10 cellular contexts compared by ENCODE assay signal in genomic region chr3:52049503-52049902, GRCh38. TPM values are rescaled to one million over a fixed set of nuclear protein-coding genes. Genes with fewer than 3 reads are reported as not detected.
DNase-seq lines count a peak whose midpoint lies in the region; ATAC-seq and TF ChIP-seq lines count a peak whose summit lies in the region.
"Had no signal": no experiment of that assay in that cellular context is flagged by ENCODE, and none has a peak within 500 bp of the region (broad histone marks: within the 10 kb centered on the region; RNA-seq: fewer than 3 reads in every experiment).

No MANE protein-coding gene starts in this region.

- 75 to 78% methylated on average over 2 of the region's 2 CpGs for WGBS in GM23248 (ENCODE audit: low coverage in 1 of 2, low lambda C conversion rate in 2 of 2, missing lambda C conversion rate in 2 of 2), 2 experiments
- 81% methylated on average over 2 of the region's 2 CpGs for WGBS in mammary epithelial cell (ENCODE audit: low coverage, missing lambda C conversion rate)

- dilution Hi-C loops in mammary epithelial cell (cut with HindIII; ENCODE audit: low sequenced_read_pairs): loop anchor here (5.0 kb wide), 4 partner anchors 43 to 98 kb away; no protein-coding TSS in a partner anchor

- H3K4me1 Mint-ChIP-seq in CD14-positive monocyte: peaks cover 37% of the 10 kb centered on the region
- peaks cover 27 to 40% of the 10 kb centered on the region in 2 donors for H3K4me1 Mint-ChIP-seq in natural killer cell treated with Interleukin-12 subunit alpha and Interleukin-12 subunit beta and Interleukin-15 and Interleukin-18, amount 100 ng/mL, for 72 hours (ENCODE audit: low read depth in 2 of 2)

- H3K27ac ChIP-seq in GM23248: no peak overlapping the region
- peak overlapping the region; percentile 35 for H3K27ac ChIP-seq in mammary epithelial cell (ENCODE audit: insufficient read depth, low read depth, low read length)

- peaks cover 47 to 66% of the 10 kb centered on the region in 2 donors for H3K36me3 Mint-ChIP-seq in CD14-positive monocyte
- H3K36me3 Mint-ChIP-seq in natural killer cell treated with Interleukin-12 subunit alpha and Interleukin-12 subunit beta and Interleukin-15 and Interleukin-18, amount 100 ng/mL, for 72 hours: no peaks in the 10 kb centered on the region

- no peak for TF ChIP-seq CTCF in CD14-positive monocyte (IDR thresholded peaks at IDR 0.05)
- no peak for TF ChIP-seq CTCF in mammary epithelial cell (conservative IDR thresholded peaks at IDR 0.05 in 1 of 2, IDR thresholded peaks at IDR 0.05 in 1 of 2; ENCODE audit: extremely low read depth in 1 of 2, insufficient read depth in 1 of 2, low read depth in 1 of 2, low read length in 2 of 2)

- H3K9me2 ChIP-seq in GM23248 (ENCODE audit: insufficient read depth): no peaks in the 10 kb centered on the region

- no peak overlapping the region for H3K4me2 ChIP-seq in GM23248 (ENCODE audit: unreplicated experiment)
- H3K4me2 ChIP-seq in mammary epithelial cell (ENCODE audit: insufficient read depth, low read depth, low read length): peak overlapping the region; percentile 41

- TF ChIP-seq POLR2A in GM18505 (IDR thresholded peaks at IDR 0.05; ENCODE audit: borderline replicate concordance, extremely low read depth, insufficient read depth, insufficient read length): no peak

- intact Hi-C loops in CD14-positive monocyte (cut with micrococcal nuclease) (no loop called here), mammary epithelial cell (cut with micrococcal nuclease) (loop anchor here (5.0 kb wide), 2 partner anchors 168 to 188 kb away; partner anchors contain the start of gene TWF2)

- H3K36me3 ChIP-seq in GM23248 (ENCODE audit: low read depth) (peaks cover 14% of the 10 kb centered on the region; the same call in 1 of the 2 replicates), mammary epithelial cell (ENCODE audit: insufficient read depth, low read length) (peaks cover 40% of the 10 kb centered on the region)

- no peak overlapping the region for H3K4me3 Mint-ChIP-seq in CD14-positive monocyte
- H3K4me3 Mint-ChIP-seq in natural killer cell treated with Interleukin-12 subunit alpha and Interleukin-12 subunit beta and Interleukin-15 and Interleukin-18, amount 100 ng/mL, for 72 hours: no peak overlapping the region

- no peak overlapping the region for H3K4me3 ChIP-seq in GM23248
- H3K4me3 ChIP-seq in mammary epithelial cell (replicated peaks in 1 of 3; ENCODE audit: insufficient read depth in 1 of 3, low read depth in 2 of 3, low read length in 3 of 3): no peak overlapping the region

- H3K79me2 ChIP-seq in GM23248 (ENCODE audit: insufficient read depth) (peaks cover 48% of the 10 kb centered on the region), mammary epithelial cell (ENCODE audit: insufficient read depth, low read length) (peaks cover 61% of the 10 kb centered on the region)

- H3K27me3 Mint-ChIP-seq in CD14-positive monocyte (ENCODE audit: low read depth in 3 of 3): peaks cover 0 to 3% (median 1%) of the 10 kb centered on the region in 3 donors
- H3K27me3 Mint-ChIP-seq in natural killer cell treated with Interleukin-12 subunit alpha and Interleukin-12 subunit beta and Interleukin-15 and Interleukin-18, amount 100 ng/mL, for 72 hours: no peaks in the 10 kb centered on the region

- no peaks in the 10 kb centered on the region for H4K20me1 ChIP-seq in GM23248 (ENCODE audit: insufficient read depth)
- H4K20me1 ChIP-seq in mammary epithelial cell (ENCODE audit: insufficient read depth, low read length): no peaks in the 10 kb centered on the region

- H3K27me3 ChIP-seq in GM23248 (replicated peaks; ENCODE audit: insufficient read depth) (no peaks in the 10 kb centered on the region), mammary epithelial cell (ENCODE audit: insufficient read depth, low read length) (no peaks in the 10 kb centered on the region)

- DNase-seq in CD14-positive monocyte (ENCODE audit: low spot score) (no peak), GM23248 (no peak), mammary epithelial cell (no peak), DMS53 treated with DMSO at 0.1 percent for 48 hours (lab: John Stamatoyannopoulos, UW; ENCODE audit: unreplicated experiment) (no peak), SW 1271 (lab: John Stamatoyannopoulos, UW) (no peak)
- DNase-seq in natural killer cell treated with Interleukin-12 subunit alpha and Interleukin-12 subunit beta and Interleukin-15 and Interleukin-18, amount 100 ng/mL, for 72 hours (ENCODE audit: low spot score): no peak
- DNase-seq: activated CD4-positive, alpha-beta T cell treated with anti-CD3 and anti-CD28 coated beads for 4 hours; NCI-H2029 treated with DMSO at 0.1 percent for 48 hours; NCI-H748 treated with DMSO at 0.1 percent for 48 hours had no signal

- no peaks in the 10 kb centered on the region for H3K9me3 ChIP-seq in GM23248 (ENCODE audit: low read depth)
- H3K9me3 ChIP-seq in mammary epithelial cell (replicated peaks; ENCODE audit: insufficient read depth, low read length): no peaks in the 10 kb centered on the region

- H2AFZ ChIP-seq in GM23248: no peak overlapping the region
- H2AFZ ChIP-seq in mammary epithelial cell (ENCODE audit: low read depth, low read length): no peak overlapping the region

- peaks cover 53% of the 10 kb centered on the region for H3K4me1 ChIP-seq in GM23248 (ENCODE audit: insufficient read depth)
- peaks cover 81% of the 10 kb centered on the region for H3K4me1 ChIP-seq in mammary epithelial cell (ENCODE audit: insufficient read depth, low read length)

- H3K9ac ChIP-seq in GM23248 (peak overlapping the region; percentile 10; the same call in 1 of the 2 replicates), mammary epithelial cell (ENCODE audit: insufficient read depth, low read length) (no peak overlapping the region)

- in situ Hi-C loops in GM23248 (cut with MboI) (no loop called here), mammary epithelial cell (cut with MboI; ENCODE audit: low sequenced_read_pairs in 2 of 2) (loop anchor here in 1 of 2 donors (5.0 kb wide), 2 partner anchors 47 to 107 kb away; partner anchors contain the start of genes PARP3 and RRP9)

- H3K9me3 Mint-ChIP-seq in CD14-positive monocyte: no peaks in the 10 kb centered on the region
- H3K9me3 Mint-ChIP-seq in natural killer cell treated with Interleukin-12 subunit alpha and Interleukin-12 subunit beta and Interleukin-15 and Interleukin-18, amount 100 ng/mL, for 72 hours: no peaks in the 10 kb centered on the region

- BruUV-seq in mammary epithelial cell (replicated peaks; lab: Mats Ljungman, UMichigan): no TSS peak

- H3F3A ChIP-seq in GM23248 (ENCODE audit: insufficient read depth): peaks cover 34% of the 10 kb centered on the region

- peak overlapping the region in 6 of 7 donors; percentile 33 to 82 (median 48) for H3K27ac Mint-ChIP-seq in CD14-positive monocyte
- peak overlapping the region; percentile 62 to 99 for H3K27ac Mint-ChIP-seq in natural killer cell treated with Interleukin-12 subunit alpha and Interleukin-12 subunit beta and Interleukin-15 and Interleukin-18, amount 100 ng/mL, for 72 hours

- no peak for ATAC-seq in natural killer cell treated with Interleukin-12 subunit alpha and Interleukin-12 subunit beta and Interleukin-15 and Interleukin-18, amount 100 ng/mL, for 72 hours
- ATAC-seq in GM18505 (IDR thresholded peaks at IDR 0.05; ENCODE audit: unreplicated experiment): no peak

- CTCF ChIA-PET in mammary epithelial cell (lab: Charles Lee; ENCODE audit: low non-redundant PET): no interaction called here

RNA-seq across cellular contexts. Expression of gene DUSP7, which starts 6.9 kb away (rescaled TPM):
- polyA plus RNA-seq in CD14-positive monocyte: 1 to 10 TPM; 2.8 to 3.9 TPM
- 12.4 and 17.7 TPM in 2 replicates for total RNA-seq in GM23248 (2014; rRNA removed; shearing (Covaris generic))
- 5.1 and 5.8 TPM in 2 replicates for polyA plus RNA-seq in GM23248 (2016; fragmentation: Nextera tagmentation; extraction: Ambion mirVana)
- total RNA-seq in mammary epithelial cell: 100 to 1,000 TPM in 1 of 2 donors, 10 to 100 TPM in 1; 64.7 to 167 TPM
- 212 TPM for polyA plus RNA-seq in mammary epithelial cell
- polyA minus RNA-seq in mammary epithelial cell: 293 TPM
- 10 to 100 TPM; 19.4 to 31.0 TPM for total RNA-seq in natural killer cell treated with Interleukin-12 subunit alpha and Interleukin-12 subunit beta and Interleukin-15 and Interleukin-18, amount 100 ng/mL, for 72 hours

RNA-seq across cellular contexts. Expression of gene RPL29, which starts 53.8 kb away (rescaled TPM):
- polyA plus RNA-seq in CD14-positive monocyte: 100 to 1,000 TPM; 753 to 856 TPM
- total RNA-seq in GM23248 (2014; rRNA removed; shearing (Covaris generic)): 965 and 1,164 TPM in 2 replicates
- 665 and 690 TPM in 2 replicates for polyA plus RNA-seq in GM23248 (2016; fragmentation: Nextera tagmentation; extraction: Ambion mirVana)
- 1,000 to 10,000 TPM; 1,040 to 1,174 TPM for total RNA-seq in mammary epithelial cell
- polyA plus RNA-seq in mammary epithelial cell: 2,670 TPM
- polyA minus RNA-seq in mammary epithelial cell: 407 TPM
- 100 to 1,000 TPM; 598 to 910 TPM for total RNA-seq in natural killer cell treated with Interleukin-12 subunit alpha and Interleukin-12 subunit beta and Interleukin-15 and Interleukin-18, amount 100 ng/mL, for 72 hours
